ENCODE assay signal across 9 cellular contexts in the genomic region with DNA sequence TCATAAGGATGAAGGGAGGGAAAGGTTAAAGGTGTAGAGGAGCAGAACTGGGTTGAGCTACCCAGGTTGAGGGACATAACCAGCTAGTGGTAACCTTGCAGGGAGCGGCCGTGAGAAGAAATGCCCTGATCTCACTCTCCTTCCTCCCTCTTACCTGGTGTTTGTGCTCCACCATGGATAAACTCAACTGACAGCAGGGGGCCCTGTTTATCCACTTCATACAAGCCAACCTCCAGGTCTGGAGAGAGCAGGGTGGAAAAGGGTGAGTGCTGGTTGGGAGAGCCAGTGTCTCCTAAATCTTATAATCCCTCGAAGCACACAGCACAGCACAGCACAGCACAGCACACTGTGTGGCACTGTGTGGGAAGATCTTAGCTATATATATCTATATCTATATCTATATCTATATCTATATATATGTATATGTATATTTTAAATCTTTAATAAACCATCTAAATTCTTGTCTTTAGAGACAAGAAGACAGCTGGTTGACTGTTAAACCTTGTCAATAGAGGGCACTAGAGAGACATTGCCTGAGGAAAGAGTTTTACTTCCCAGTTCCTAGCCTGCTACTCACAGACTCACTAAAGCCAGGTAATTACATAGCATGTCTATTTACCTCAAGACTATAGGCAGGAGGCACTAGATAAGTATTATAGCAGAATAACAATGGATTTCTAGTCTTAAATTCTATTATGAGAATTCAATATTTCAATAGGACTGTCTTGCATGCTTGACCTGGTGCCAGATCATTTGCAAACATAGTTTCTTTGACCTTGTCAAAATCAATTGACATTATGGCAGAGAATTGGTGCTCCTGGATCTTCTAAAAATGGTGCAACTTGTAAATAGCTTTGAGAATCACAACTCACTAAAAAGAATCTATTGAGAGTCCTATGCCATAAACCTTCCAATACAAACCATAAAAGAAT. TPM values are rescaled to one million over a fixed set of nuclear protein-coding genes. Genes with fewer than 3 reads are reported as not detected.
A peak's percentile ranks its signal among the peaks of the same experiment; 100 is the strongest.
DNase-seq lines count a peak whose midpoint lies in the region; ATAC-seq and TF ChIP-seq lines count a peak whose summit lies in the region.
"Had no signal": no experiment of that assay in that cellular context is flagged by ENCODE, and none has a peak within 500 bp of the region (broad histone marks: within the 10 kb centered on the region; RNA-seq: fewer than 3 reads in every experiment).

No MANE protein-coding gene starts in this region.

- TF ChIP-seq CTCF in AG09319 (IDR thresholded peaks at IDR 0.05; ENCODE audit: low read depth, low read length) (peak; percentile 46), SU-DHL-6 (IDR thresholded peaks at IDR 0.05; ENCODE audit: insufficient read depth, low read length, poor library complexity, severe bottlenecking) (peak; percentile 71)

- no peak overlapping the region for H3K27ac ChIP-seq in SU-DHL-6 (ENCODE audit: low read depth, low read length)
- H3K27ac ChIP-seq: sigmoid colon had no signal

- no peak overlapping the region for H3K9ac ChIP-seq in SU-DHL-6 (ENCODE audit: low read length)

- H3K9me2 ChIP-seq in SU-DHL-6 (replicated peaks; ENCODE audit: insufficient read depth, low read length), result no peaks in the 10 kb centered on the region

- no peak for DNase-seq in AG09319 (ENCODE audit: extremely low read depth, low read depth)
- DNase-seq in H4 (ENCODE audit: low spot score), result peak; percentile 26
- DNase-seq in iris pigment epithelial cell (ENCODE audit: low read depth), result peak; percentile 50
- no peak for DNase-seq in activated gamma-delta T cell (lab: John Stamatoyannopoulos, UW)
- no peak for DNase-seq in activated CD4-positive, alpha-beta T cell treated with anti-CD3 and anti-CD28 coated beads for 48 hours
- DNase-seq: sigmoid colon had no signal

- H3K36me3 ChIP-seq in SU-DHL-6 (ENCODE audit: low read length), result no peaks in the 10 kb centered on the region
- H3K36me3 ChIP-seq: sigmoid colon had no signal

- ATAC-seq in HG03135 (IDR thresholded peaks at IDR 0.05; ENCODE audit: unreplicated experiment) (no peak), GM21723 (IDR thresholded peaks at IDR 0.05; ENCODE audit: unreplicated experiment) (no peak)

- no peaks in the 10 kb centered on the region for H4K20me1 ChIP-seq in SU-DHL-6 (ENCODE audit: low read depth, low read length)

- no peaks in the 10 kb centered on the region for H3K79me2 ChIP-seq in SU-DHL-6 (ENCODE audit: insufficient read depth, low read length)

- no peak overlapping the region for H2AFZ ChIP-seq in SU-DHL-6 (ENCODE audit: low read depth, low read length, severe bottlenecking)

- no peak overlapping the region for H3K4me3 ChIP-seq in SU-DHL-6 (ENCODE audit: insufficient read depth, low read length, poor library complexity, severe bottlenecking)
- H3K4me3 ChIP-seq: sigmoid colon had no signal

- no peaks in the 10 kb centered on the region for H3K9me3 ChIP-seq in SU-DHL-6 (ENCODE audit: insufficient read depth, low read length)
- H3K9me3 ChIP-seq: sigmoid colon had no signal

- no peaks in the 10 kb centered on the region for H3F3A ChIP-seq in SU-DHL-6 (ENCODE audit: insufficient read depth)

- H3K4me2 ChIP-seq in SU-DHL-6 (ENCODE audit: low read depth, low read length, poor library complexity, severe bottlenecking), result no peak overlapping the region

- H3K27me3 ChIP-seq in SU-DHL-6 (ENCODE audit: low read length), result no peaks in the 10 kb centered on the region
- H3K27me3 ChIP-seq: sigmoid colon had no signal

RNA-seq across cellular contexts. Expression of a gene that starts 21.7 kb away (rescaled TPM):
- total RNA-seq in H4 (2014; rRNA removed; shearing (Covaris generic)), result 3.6 TPM in 2 replicates

Comparison
In these comparisons a context has a peak if more than half of its experiments do, and no peak if none do; other contexts are left out.
1. DNase-seq: peak in H4 (single experiment) and iris pigment epithelial cell (single experiment); none in AG09319 (single experiment), activated gamma-delta T cell (single experiment) and activated CD4-positive, alpha-beta T cell treated with anti-CD3 and anti-CD28 coated beads for 48 hours (single experiment).